In genomic region chr10:18599392-18599791, GRCh38 we compare ENCODE assay signal across 28 cellular contexts.
"Had no signal": no experiment of that assay in that cellular context is flagged by ENCODE, and none has a peak within 500 bp of the region (broad histone marks: within the 10 kb centered on the region; RNA-seq: fewer than 3 reads in every experiment).

No MANE protein-coding gene starts in this region.

- FAIRE-seq: colon, endometrium, endothelial cell of umbilical vein, frontal cortex had no signal

- ATAC-seq: effector memory CD8-positive, alpha-beta T cell; esophagus mucosa; foreskin keratinocyte; gastrocnemius medialis; gastroesophageal sphincter; heart left ventricle; heart right ventricle had no signal

- DNase-seq: colonic mucosa; cortex of kidney; dermis blood vessel endothelial cell; dorsolateral prefrontal cortex; effector CD4-positive, alpha-beta T cell; effector CD8-positive, alpha-beta T cell; effector memory CD4-positive, alpha-beta T cell; effector memory CD8-positive, alpha-beta T cell; endodermal cell; erythroblast; esophagus squamous epithelium; foreskin fibroblast; foreskin keratinocyte; foreskin melanocyte; gastrocnemius medialis; glutamatergic neuron; head of caudate nucleus; heart left ventricle; heart right ventricle had no signal

- H3K36me3 ChIP-seq: colonic mucosa had no signal

- H3K27me3 ChIP-seq: colonic mucosa, dorsolateral prefrontal cortex, esophagus muscularis mucosa, esophagus squamous epithelium, foreskin keratinocyte, gastrocnemius medialis, gastroesophageal sphincter, heart left ventricle, heart right ventricle had no signal

- H3K9me3 ChIP-seq: colonic mucosa, esophagus muscularis mucosa, esophagus squamous epithelium, gastrocnemius medialis, gastroesophageal sphincter, heart left ventricle, heart right ventricle had no signal

- H3K4me1 ChIP-seq: colonic mucosa, esophagus muscularis mucosa, esophagus squamous epithelium, foreskin keratinocyte, gastrocnemius medialis, gastroesophageal sphincter, heart left ventricle, heart right ventricle had no signal

- H3K27ac ChIP-seq: colonic mucosa, coronary artery, dorsolateral prefrontal cortex, epithelial cell of prostate, esophagus muscularis mucosa, esophagus squamous epithelium, foreskin keratinocyte, gastrocnemius medialis, gastroesophageal sphincter, heart left ventricle, heart right ventricle had no signal

- H3K4me3 ChIP-seq: colonic mucosa, coronary artery, dorsolateral prefrontal cortex, esophagus muscularis mucosa, esophagus squamous epithelium, gastrocnemius medialis, gastroesophageal sphincter, heart left ventricle, heart right ventricle had no signal
